1 cellular context compared by ENCODE assay signal in the genomic region with DNA sequence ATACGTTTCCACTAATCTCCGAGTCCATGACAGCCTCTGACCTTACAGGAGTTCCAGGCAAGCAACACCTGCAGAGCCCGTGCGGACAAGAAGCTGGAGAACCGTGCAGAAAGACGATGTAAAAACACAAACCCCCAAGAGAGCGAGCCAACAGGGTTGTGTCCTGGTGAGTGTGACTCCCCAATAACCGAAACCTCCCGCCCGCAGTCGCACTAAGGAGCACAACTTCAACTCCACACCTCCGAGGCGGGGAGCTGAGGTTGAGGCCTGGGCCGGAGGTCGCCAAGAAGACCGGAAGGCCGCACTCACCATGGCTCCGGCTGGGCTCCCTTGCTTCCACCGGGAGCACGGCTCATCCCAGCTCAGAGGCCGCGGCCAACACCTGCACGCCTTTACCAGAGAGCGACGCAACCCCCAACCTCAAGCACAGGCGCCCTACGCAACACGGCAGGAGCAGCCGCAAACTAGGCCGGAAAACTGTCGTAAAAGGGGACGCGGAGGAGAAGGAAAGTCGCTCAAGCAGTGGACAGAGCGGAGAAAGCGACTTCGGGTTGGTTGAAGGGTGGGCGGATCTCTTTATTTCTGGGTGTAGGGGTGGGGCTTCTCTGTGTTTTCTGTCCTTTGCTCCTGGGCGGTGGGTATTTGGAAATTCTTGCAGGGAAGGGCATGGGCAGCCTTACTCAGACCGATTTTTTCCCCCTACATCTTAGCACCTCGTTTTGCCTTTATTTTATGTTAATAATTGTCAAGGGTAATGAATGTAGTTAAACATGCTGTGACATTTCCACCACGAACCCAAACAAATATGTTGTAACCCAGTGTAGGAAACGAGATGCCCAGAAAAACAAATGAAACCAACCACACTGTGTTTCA.
A peak's percentile ranks its signal among the peaks of the same experiment; 100 is the strongest.
TF ChIP-seq lines count a peak whose summit lies in the region.

A gene (minus strand): TSS at position 446 of the 873 bp plus-strand sequence. CDS start 134 bp downstream, at position 312.

TF ChIP-seq in HepG2, 621 proteins besides CTCF, POLR2A, EP300 and RAD21 (continued from another document and continues in another):
- TF ChIP-seq, protein P1, sequence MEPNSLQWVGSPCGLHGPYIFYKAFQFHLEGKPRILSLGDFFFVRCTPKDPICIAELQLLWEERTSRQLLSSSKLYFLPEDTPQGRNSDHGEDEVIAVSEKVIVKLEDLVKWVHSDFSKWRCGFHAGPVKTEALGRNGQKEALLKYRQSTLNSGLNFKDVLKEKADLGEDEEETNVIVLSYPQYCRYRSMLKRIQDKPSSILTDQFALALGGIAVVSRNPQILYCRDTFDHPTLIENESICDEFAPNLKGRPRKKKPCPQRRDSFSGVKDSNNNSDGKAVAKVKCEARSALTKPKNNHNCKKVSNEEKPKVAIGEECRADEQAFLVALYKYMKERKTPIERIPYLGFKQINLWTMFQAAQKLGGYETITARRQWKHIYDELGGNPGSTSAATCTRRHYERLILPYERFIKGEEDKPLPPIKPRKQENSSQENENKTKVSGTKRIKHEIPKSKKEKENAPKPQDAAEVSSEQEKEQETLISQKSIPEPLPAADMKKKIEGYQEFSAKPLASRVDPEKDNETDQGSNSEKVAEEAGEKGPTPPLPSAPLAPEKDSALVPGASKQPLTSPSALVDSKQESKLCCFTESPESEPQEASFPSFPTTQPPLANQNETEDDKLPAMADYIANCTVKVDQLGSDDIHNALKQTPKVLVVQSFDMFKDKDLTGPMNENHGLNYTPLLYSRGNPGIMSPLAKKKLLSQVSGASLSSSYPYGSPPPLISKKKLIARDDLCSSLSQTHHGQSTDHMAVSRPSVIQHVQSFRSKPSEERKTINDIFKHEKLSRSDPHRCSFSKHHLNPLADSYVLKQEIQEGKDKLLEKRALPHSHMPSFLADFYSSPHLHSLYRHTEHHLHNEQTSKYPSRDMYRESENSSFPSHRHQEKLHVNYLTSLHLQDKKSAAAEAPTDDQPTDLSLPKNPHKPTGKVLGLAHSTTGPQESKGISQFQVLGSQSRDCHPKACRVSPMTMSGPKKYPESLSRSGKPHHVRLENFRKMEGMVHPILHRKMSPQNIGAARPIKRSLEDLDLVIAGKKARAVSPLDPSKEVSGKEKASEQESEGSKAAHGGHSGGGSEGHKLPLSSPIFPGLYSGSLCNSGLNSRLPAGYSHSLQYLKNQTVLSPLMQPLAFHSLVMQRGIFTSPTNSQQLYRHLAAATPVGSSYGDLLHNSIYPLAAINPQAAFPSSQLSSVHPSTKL (CRISPR knock-in tag; IDR thresholded peaks at IDR 0.05), result peak; percentile 72
- TF ChIP-seq, protein P2, sequence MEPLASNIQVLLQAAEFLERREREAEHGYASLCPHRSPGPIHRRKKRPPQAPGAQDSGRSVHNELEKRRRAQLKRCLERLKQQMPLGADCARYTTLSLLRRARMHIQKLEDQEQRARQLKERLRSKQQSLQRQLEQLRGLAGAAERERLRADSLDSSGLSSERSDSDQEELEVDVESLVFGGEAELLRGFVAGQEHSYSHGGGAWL (CRISPR knock-in tag; IDR thresholded peaks at IDR 0.05), result peak; percentile 67; the same call in 1 of the 2 replicates
- no peak for TF ChIP-seq CENPX (CRISPR knock-in tag; IDR thresholded peaks at IDR 0.05)
- TF ChIP-seq, protein P3, sequence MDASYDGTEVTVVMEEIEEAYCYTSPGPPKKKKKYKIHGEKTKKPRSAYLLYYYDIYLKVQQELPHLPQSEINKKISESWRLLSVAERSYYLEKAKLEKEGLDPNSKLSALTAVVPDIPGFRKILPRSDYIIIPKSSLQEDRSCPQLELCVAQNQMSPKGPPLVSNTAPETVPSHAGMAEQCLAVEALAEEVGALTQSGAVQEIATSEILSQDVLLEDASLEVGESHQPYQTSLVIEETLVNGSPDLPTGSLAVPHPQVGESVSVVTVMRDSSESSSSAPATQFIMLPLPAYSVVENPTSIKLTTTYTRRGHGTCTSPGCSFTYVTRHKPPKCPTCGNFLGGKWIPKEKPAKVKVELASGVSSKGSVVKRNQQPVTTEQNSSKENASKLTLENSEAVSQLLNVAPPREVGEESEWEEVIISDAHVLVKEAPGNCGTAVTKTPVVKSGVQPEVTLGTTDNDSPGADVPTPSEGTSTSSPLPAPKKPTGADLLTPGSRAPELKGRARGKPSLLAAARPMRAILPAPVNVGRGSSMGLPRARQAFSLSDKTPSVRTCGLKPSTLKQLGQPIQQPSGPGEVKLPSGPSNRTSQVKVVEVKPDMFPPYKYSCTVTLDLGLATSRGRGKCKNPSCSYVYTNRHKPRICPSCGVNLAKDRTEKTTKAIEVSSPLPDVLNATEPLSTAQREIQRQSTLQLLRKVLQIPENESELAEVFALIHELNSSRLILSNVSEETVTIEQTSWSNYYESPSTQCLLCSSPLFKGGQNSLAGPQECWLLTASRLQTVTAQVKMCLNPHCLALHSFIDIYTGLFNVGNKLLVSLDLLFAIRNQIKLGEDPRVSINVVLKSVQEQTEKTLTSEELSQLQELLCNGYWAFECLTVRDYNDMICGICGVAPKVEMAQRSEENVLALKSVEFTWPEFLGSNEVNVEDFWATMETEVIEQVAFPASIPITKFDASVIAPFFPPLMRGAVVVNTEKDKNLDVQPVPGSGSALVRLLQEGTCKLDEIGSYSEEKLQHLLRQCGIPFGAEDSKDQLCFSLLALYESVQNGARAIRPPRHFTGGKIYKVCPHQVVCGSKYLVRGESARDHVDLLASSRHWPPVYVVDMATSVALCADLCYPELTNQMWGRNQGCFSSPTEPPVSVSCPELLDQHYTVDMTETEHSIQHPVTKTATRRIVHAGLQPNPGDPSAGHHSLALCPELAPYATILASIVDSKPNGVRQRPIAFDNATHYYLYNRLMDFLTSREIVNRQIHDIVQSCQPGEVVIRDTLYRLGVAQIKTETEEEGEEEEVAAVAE (CRISPR knock-in tag; IDR thresholded peaks at IDR 0.05; ENCODE audit: borderline replicate concordance), result peak; percentile 89; the same call in 1 of the 2 replicates
- peak; percentile 43; the same call in 1 of the 2 replicates for TF ChIP-seq ZIK1 (CRISPR knock-in tag; IDR thresholded peaks at IDR 0.05; ENCODE audit: borderline replicate concordance, low read depth)
- TF ChIP-seq RBM22 (optimal IDR thresholded peaks at IDR 0.05; ENCODE audit: low read length), result no peak
- no peak for TF ChIP-seq PLRG1 (conservative IDR thresholded peaks at IDR 0.05)
- peak; percentile 52 for TF ChIP-seq MXD4 (CRISPR knock-in tag; IDR thresholded peaks at IDR 0.05)
- peak; percentile 86; the same call in 1 of the 2 replicates for TF ChIP-seq ZNF563 (CRISPR knock-in tag; IDR thresholded peaks at IDR 0.05)
- peak; percentile 85 for TF ChIP-seq ASH2L (IDR thresholded peaks at IDR 0.05; ENCODE audit: insufficient read length, low read depth, low read length)
- TF ChIP-seq HOXA3 (CRISPR knock-in tag; IDR thresholded peaks at IDR 0.05), result peak; percentile 93
- TF ChIP-seq MXI1 (IDR thresholded peaks at IDR 0.05; ENCODE audit: borderline replicate concordance, low read depth, low read length), result peak; percentile 59; the same call in 1 of the 3 replicates
- TF ChIP-seq, protein P4, sequence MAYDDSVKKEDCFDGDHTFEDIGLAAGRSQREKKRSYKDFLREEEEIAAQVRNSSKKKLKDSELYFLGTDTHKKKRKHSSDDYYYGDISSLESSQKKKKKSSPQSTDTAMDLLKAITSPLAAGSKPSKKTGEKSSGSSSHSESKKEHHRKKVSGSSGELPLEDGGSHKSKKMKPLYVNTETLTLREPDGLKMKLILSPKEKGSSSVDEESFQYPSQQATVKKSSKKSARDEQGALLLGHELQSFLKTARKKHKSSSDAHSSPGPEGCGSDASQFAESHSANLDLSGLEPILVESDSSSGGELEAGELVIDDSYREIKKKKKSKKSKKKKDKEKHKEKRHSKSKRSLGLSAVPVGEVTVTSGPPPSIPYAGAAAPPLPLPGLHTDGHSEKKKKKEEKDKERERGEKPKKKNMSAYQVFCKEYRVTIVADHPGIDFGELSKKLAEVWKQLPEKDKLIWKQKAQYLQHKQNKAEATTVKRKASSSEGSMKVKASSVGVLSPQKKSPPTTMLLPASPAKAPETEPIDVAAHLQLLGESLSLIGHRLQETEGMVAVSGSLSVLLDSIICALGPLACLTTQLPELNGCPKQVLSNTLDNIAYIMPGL (CRISPR knock-in tag; IDR thresholded peaks at IDR 0.05; ENCODE audit: borderline replicate concordance in 1 of 2, low read depth in 1 of 2), result peak; percentile 79 to 93
- TF ChIP-seq EED (CRISPR knock-in tag; IDR thresholded peaks at IDR 0.05), result peak; percentile 71; the same call in 1 of the 2 replicates
- no peak for TF ChIP-seq SOX6 (IDR thresholded peaks at IDR 0.05)
- TF ChIP-seq SOX6 (CRISPR knock-in tag; IDR thresholded peaks at IDR 0.05), result peak; percentile 81
- TF ChIP-seq ZNF253 (CRISPR knock-in tag; IDR thresholded peaks at IDR 0.05; ENCODE audit: borderline replicate concordance), result peak; percentile 86; the same call in 1 of the 2 replicates
- TF ChIP-seq, protein P5, sequence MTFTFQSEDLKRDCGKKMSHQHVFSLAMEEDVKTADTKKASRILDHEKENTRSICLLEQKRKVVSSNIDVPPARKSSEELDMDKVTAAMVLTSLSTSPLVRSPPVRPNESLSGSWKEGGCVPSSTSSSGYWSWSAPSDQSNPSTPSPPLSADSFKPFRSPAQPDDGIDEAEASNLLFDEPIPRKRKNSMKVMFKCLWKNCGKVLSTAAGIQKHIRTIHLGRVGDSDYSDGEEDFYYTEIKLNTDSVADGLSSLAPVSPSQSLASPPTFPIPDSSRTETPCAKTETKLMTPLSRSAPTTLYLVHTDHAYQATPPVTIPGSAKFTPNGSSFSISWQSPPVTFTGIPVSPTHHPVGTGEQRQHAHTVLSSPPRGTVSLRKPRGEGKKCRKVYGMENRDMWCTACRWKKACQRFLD (CRISPR knock-in tag; IDR thresholded peaks at IDR 0.05; ENCODE audit: borderline replicate concordance), result peak; percentile 84; the same call in 1 of the 2 replicates
- TF ChIP-seq ZNF383 (CRISPR knock-in tag; IDR thresholded peaks at IDR 0.05; ENCODE audit: borderline replicate concordance), result peak; percentile 56; the same call in 1 of the 2 replicates
- peak; percentile 85; the same call in 1 of the 2 replicates for TF ChIP-seq ZNF232 (CRISPR knock-in tag; IDR thresholded peaks at IDR 0.05; ENCODE audit: borderline replicate concordance)
- TF ChIP-seq, protein P6, sequence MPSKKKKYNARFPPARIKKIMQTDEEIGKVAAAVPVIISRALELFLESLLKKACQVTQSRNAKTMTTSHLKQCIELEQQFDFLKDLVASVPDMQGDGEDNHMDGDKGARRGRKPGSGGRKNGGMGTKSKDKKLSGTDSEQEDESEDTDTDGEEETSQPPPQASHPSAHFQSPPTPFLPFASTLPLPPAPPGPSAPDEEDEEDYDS (CRISPR knock-in tag; IDR thresholded peaks at IDR 0.05), result peak; percentile 86
- peak; percentile 82 for TF ChIP-seq CBX1 (IDR thresholded peaks at IDR 0.05; ENCODE audit: low read depth)
- TF ChIP-seq LCORL (IDR thresholded peaks at IDR 0.05), result no peak
- peak; percentile 16; the same call in 1 of the 2 replicates for TF ChIP-seq LCORL (CRISPR knock-in tag; IDR thresholded peaks at IDR 0.05)
- peak; percentile 76; the same call in 1 of the 2 replicates for TF ChIP-seq ATF1 (CRISPR knock-in tag; IDR thresholded peaks at IDR 0.05)
- TF ChIP-seq, protein P7, sequence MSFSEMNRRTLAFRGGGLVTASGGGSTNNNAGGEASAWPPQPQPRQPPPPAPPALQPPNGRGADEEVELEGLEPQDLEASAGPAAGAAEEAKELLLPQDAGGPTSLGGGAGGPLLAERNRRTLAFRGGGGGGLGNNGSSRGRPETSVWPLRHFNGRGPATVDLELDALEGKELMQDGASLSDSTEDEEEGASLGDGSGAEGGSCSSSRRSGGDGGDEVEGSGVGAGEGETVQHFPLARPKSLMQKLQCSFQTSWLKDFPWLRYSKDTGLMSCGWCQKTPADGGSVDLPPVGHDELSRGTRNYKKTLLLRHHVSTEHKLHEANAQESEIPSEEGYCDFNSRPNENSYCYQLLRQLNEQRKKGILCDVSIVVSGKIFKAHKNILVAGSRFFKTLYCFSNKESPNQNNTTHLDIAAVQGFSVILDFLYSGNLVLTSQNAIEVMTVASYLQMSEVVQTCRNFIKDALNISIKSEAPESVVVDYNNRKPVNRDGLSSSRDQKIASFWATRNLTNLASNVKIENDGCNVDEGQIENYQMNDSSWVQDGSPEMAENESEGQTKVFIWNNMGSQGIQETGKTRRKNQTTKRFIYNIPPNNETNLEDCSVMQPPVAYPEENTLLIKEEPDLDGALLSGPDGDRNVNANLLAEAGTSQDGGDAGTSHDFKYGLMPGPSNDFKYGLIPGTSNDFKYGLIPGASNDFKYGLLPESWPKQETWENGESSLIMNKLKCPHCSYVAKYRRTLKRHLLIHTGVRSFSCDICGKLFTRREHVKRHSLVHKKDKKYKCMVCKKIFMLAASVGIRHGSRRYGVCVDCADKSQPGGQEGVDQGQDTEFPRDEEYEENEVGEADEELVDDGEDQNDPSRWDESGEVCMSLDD (CRISPR knock-in tag; IDR thresholded peaks at IDR 0.05; ENCODE audit: borderline replicate concordance), result peak; percentile 60; the same call in 1 of the 2 replicates
- TF ChIP-seq, protein P8, sequence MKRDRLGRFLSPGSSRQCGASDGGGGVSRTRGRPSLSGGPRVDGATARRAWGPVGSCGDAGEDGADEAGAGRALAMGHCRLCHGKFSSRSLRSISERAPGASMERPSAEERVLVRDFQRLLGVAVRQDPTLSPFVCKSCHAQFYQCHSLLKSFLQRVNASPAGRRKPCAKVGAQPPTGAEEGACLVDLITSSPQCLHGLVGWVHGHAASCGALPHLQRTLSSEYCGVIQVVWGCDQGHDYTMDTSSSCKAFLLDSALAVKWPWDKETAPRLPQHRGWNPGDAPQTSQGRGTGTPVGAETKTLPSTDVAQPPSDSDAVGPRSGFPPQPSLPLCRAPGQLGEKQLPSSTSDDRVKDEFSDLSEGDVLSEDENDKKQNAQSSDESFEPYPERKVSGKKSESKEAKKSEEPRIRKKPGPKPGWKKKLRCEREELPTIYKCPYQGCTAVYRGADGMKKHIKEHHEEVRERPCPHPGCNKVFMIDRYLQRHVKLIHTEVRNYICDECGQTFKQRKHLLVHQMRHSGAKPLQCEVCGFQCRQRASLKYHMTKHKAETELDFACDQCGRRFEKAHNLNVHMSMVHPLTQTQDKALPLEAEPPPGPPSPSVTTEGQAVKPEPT (CRISPR knock-in tag; IDR thresholded peaks at IDR 0.05; ENCODE audit: low read depth), result peak; percentile 71; the same call in 1 of the 2 replicates
